12 cellular contexts compared by ENCODE assay signal in genomic region chr3:98565237-98565643, GRCh38. TPM values are rescaled to one million over a fixed set of nuclear protein-coding genes. Genes with fewer than 3 reads are reported as not detected.
DNase-seq lines count a peak whose midpoint lies in the region; ATAC-seq and TF ChIP-seq lines count a peak whose summit lies in the region.
"Had no signal": no experiment of that assay in that cellular context is flagged by ENCODE, and none has a peak within 500 bp of the region (broad histone marks: within the 10 kb centered on the region; RNA-seq: fewer than 3 reads in every experiment).

No MANE protein-coding gene starts in this region.

- peak overlapping the region in 2 of 3 donors; percentile 18 to 66 for H3K4me3 Mint-ChIP-seq in T-cell
- H3K4me3 Mint-ChIP-seq in CD14-positive monocyte, result no peak overlapping the region

- peaks cover 0 to 4% of the 10 kb centered on the region in 2 donors for H3K4me1 ChIP-seq in mucosa of rectum (ENCODE audit: control insufficient read depth in 2 of 2, insufficient read depth in 2 of 2, low read length in 2 of 2)
- H3K4me1 ChIP-seq: testis had no signal

- H3K9me3 Mint-ChIP-seq in T-cell (no peaks in the 10 kb centered on the region), CD14-positive monocyte (peaks cover 0 to 5% (median 2%) of the 10 kb centered on the region in 7 donors)

- H3K27me3 Mint-ChIP-seq in T-cell (no peaks in the 10 kb centered on the region), CD14-positive monocyte (ENCODE audit: low read depth in 3 of 3) (peaks cover 0 to 3% (median 0%) of the 10 kb centered on the region in 3 donors)

- CTCF ChIA-PET in T-cell (lab: Charles Lee), result interaction anchor here (0.6 to 1.3 kb wide), 8 partner anchors 10 to 527 kb away, joined by 3 to 7 read pairs (median 4); partner anchors contain the start of genes CLDND1 (in 1 of the 2) and CPOX (in 1 of the 2)

- POLR2A ChIA-PET in T-cell (lab: Charles Lee), result interaction anchor here in 1 of 2 donors (0.6 to 3.2 kb wide), 4 partner anchors 14 to 43 kb away, joined by 3 to 49 read pairs (median 4); partner anchors contain the start of gene CLDND1

- H3K27ac Mint-ChIP-seq in T-cell (peak overlapping the region; percentile 94 to 95), CD14-positive monocyte (peak overlapping the region in 2 of 7 donors; percentile 7 to 54)

- no peaks in the 10 kb centered on the region for H3K27me3 ChIP-seq in mucosa of rectum (ENCODE audit: control insufficient read depth in 2 of 2, insufficient read depth in 2 of 2, low read length in 2 of 2)
- H3K27me3 ChIP-seq: cardiac muscle cell, testis had no signal

- DNase-seq in Daoy (ENCODE audit: low read depth) (peak; percentile 49), HCEC 1CT (peak; percentile 50), T-cell (no peak), GM19240 (ENCODE audit: insufficient read length, low spot score) (no peak), CD14-positive monocyte (ENCODE audit: low spot score) (no peak), LoVo (ENCODE audit: low spot score) (no peak)
- DNase-seq: erythroblast, OCI-M1, testis had no signal

- H3K36me3 Mint-ChIP-seq in T-cell, result no peaks in the 10 kb centered on the region
- no peaks in the 10 kb centered on the region for H3K36me3 Mint-ChIP-seq in CD14-positive monocyte

- no peaks in the 10 kb centered on the region for H3K36me3 ChIP-seq in mucosa of rectum (ENCODE audit: control insufficient read depth in 2 of 2, insufficient read depth in 2 of 2, low read length in 2 of 2)
- H3K36me3 ChIP-seq: cardiac muscle cell had no signal

- TF ChIP-seq CTCF in CD14-positive monocyte (IDR thresholded peaks at IDR 0.05), result no peak

- H3K9ac ChIP-seq in mucosa of rectum (ENCODE audit: low read depth in 1 of 2, low read length in 2 of 2), result peak overlapping the region in 1 of 2 donors; percentile 26

- no peaks in the 10 kb centered on the region for H3K9me3 ChIP-seq in mucosa of rectum (ENCODE audit: control insufficient read depth in 2 of 2, low read length in 2 of 2)
- H3K9me3 ChIP-seq: testis had no signal

- peak overlapping the region; percentile 34 to 42 for H3K27ac ChIP-seq in mucosa of rectum (ENCODE audit: low read depth in 2 of 2, low read length in 2 of 2)
- H3K27ac ChIP-seq: cardiac muscle cell, testis had no signal

- no peak overlapping the region for H3K4me3 ChIP-seq in mucosa of rectum (ENCODE audit: low read length in 2 of 2)
- H3K4me3 ChIP-seq: cardiac muscle cell, K562, testis had no signal

- ATAC-seq in T-cell (replicated peaks in 1 of 4), result no peak
- ATAC-seq: K562 had no signal

- intact Hi-C loops in CD14-positive monocyte (cut with micrococcal nuclease), result no loop called here

- H3K4me1 Mint-ChIP-seq in T-cell, result peaks cover 59 to 85% (median 75%) of the 10 kb centered on the region in 3 donors
- peaks cover 50% of the 10 kb centered on the region for H3K4me1 Mint-ChIP-seq in CD14-positive monocyte

RNA-seq across cellular contexts. Expression of gene CPOX, which starts 28.2 kb away (rescaled TPM):
- 53.9 and 58.9 TPM in 2 replicates for total RNA-seq in Daoy (2014; rRNA removed; shearing (Covaris generic))
- 10 to 100 TPM; 13.9 to 47.6 (median 44.6) TPM for total RNA-seq in T-cell
- polyA plus RNA-seq in CD14-positive monocyte, result 1 to 10 TPM; 4.2 to 5.2 TPM

RNA-seq across cellular contexts. Expression of gene GPR15, which starts 33.5 kb away (rescaled TPM):
- not detected in 2 replicates for total RNA-seq in Daoy (2014; rRNA removed; shearing (Covaris generic))
- 10 to 100 TPM in 4 of 5 donors, 1 to 10 TPM in 1; 5.7 to 69.9 (median 24.7) TPM for total RNA-seq in T-cell
- polyA plus RNA-seq in CD14-positive monocyte, result not detected
- total RNA-seq: cardiac muscle cell, testis had no signal
- polyA plus RNA-seq: cardiac muscle cell, K562 had no signal

RNA-seq across cellular contexts. Expression of gene CLDND1, which starts 42.5 kb away (rescaled TPM):
- 258 and 296 TPM in 2 replicates for total RNA-seq in Daoy (2014; rRNA removed; shearing (Covaris generic))
- 100 to 1,000 TPM; 133 to 404 (median 264) TPM for total RNA-seq in T-cell
- 10 to 100 TPM; 65.3 to 76.0 TPM for polyA plus RNA-seq in CD14-positive monocyte

Comparison
In these comparisons a context has a peak if more than half of its experiments do, and no peak if none do; other contexts are left out.
1. DNase-seq: peak in Daoy (single experiment) and HCEC 1CT (single experiment); none in T-cell (0 of 34), GM19240 (single experiment), CD14-positive monocyte (single experiment) and LoVo (single experiment).
2. H3K4me3 Mint-ChIP-seq: peak in T-cell (2 of 3); none in CD14-positive monocyte (0 of 2).